ENCODE assay signal across 17 cellular contexts in the genomic region with DNA sequence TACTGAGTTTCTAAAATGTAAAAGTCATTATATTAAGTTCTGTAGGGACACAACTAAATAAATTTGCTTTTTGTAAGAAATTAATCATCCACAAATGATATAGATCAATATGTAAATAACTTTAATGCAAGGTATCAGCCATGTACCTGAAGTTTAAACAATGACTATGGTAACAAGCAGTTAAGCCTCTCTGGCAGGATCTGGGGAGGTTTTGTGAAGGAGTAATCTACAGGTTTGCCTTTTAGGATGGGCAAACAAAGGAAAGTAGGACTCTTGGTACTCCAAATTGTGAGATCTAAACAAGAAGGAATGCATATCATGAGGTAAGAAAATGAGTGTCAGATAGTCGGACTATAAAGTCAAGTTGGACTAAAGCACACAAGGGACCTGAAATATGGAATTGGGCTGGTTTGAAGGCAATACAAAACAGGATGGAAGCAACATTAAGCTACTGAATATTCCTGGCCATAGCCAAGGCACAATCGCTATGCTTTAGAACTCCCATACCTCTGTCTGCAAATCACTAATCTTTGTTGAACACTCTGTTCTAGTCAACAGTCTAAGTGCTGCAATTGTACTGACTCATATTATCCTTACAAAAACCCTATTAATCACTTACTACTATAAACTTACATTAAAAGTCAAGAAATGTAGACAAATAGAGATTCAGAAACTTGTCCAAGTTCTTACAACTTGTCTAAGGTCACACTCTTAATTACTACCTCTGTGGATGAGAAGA.
"Had no signal": no experiment of that assay in that cellular context is flagged by ENCODE, and none has a peak within 500 bp of the region (broad histone marks: within the 10 kb centered on the region; RNA-seq: fewer than 3 reads in every experiment).

No MANE protein-coding gene starts in this region.

- H3K4me1 ChIP-seq: left ventricle myocardium inferior, right atrium auricular region, SJSA1 had no signal

- H3K27me3 ChIP-seq: right atrium auricular region, SJSA1 had no signal

- H3K36me3 ChIP-seq: left ventricle myocardium inferior, right atrium auricular region, SJSA1 had no signal

- ATAC-seq: activated CD8-positive, alpha-beta T cell treated with anti-CD3 and anti-CD28 coated beads for 36 hours; esophagus mucosa; T-helper 17 cell had no signal

- H3K4me3 ChIP-seq: left ventricle myocardium inferior, right atrium auricular region, SJSA1, skin epidermis had no signal

- H3K27ac ChIP-seq: left ventricle myocardium inferior, right atrium auricular region, SJSA1, skin epidermis had no signal

- H3K9me3 ChIP-seq: left ventricle myocardium inferior, right atrium auricular region, SJSA1 had no signal

- DNase-seq: activated B cell treated with CpG ODN at 0.5 μM for 24 hours; activated CD4-positive, alpha-beta T cell treated with anti-CD3 and anti-CD28 coated beads for 4 hours; activated CD8-positive, alpha-beta T cell treated with anti-CD3 and anti-CD28 coated beads for 36 hours; activated naive CD4-positive, alpha-beta T cell treated with anti-CD3 and anti-CD28 coated beads for 36 hours; activated T-cell treated with anti-CD3 and anti-CD28 coated beads, Interleukin-2, amount 50 U/mL, for 24 hours; anterior cingulate cortex; cerebellar nuclear complex; cortex of kidney; left ventricle myocardium inferior; mammary epithelial cell; midbrain; posterior cingulate gyrus; T-helper 17 cell had no signal
